Comparison of ENCODE assay signal across 11 cellular contexts in genomic region chr3:102156426-102156825, GRCh38.
DNase-seq lines count a peak whose midpoint lies in the region; ATAC-seq and TF ChIP-seq lines count a peak whose summit lies in the region.
"Had no signal": no experiment of that assay in that cellular context is flagged by ENCODE, and none has a peak within 500 bp of the region (broad histone marks: within the 10 kb centered on the region; RNA-seq: fewer than 3 reads in every experiment).

No MANE protein-coding gene starts in this region.

- H3K36me3 ChIP-seq in HEK293 (ENCODE audit: control insufficient read depth in 2 of 2, insufficient read depth in 1 of 2, low read length in 2 of 2) (no peaks in the 10 kb centered on the region), thoracic aorta (no peaks in the 10 kb centered on the region), SJCRH30 (no peaks in the 10 kb centered on the region)
- H3K36me3 ChIP-seq: heart left ventricle had no signal

- CTCF ChIA-PET in HEK293 (lab: Yijun Ruan, JAX): no interaction called here

- POLR2A ChIA-PET in HEK293 (lab: Yijun Ruan, JAX): no interaction called here

- H3K9me3 ChIP-seq in HEK293 (ENCODE audit: control insufficient read depth, insufficient read depth, low read depth, low read length): no peaks in the 10 kb centered on the region
- no peaks in the 10 kb centered on the region for H3K9me3 ChIP-seq in thoracic aorta
- H3K9me3 ChIP-seq in SJCRH30 (replicated peaks): peaks cover 15% of the 10 kb centered on the region

- no peak overlapping the region for H3K27ac ChIP-seq in HEK293 (ENCODE audit: extremely low read depth, low read depth, low read length)
- H3K27ac ChIP-seq in foreskin keratinocyte: peak overlapping the region; percentile 80
- H3K27ac ChIP-seq in thoracic aorta: peak overlapping the region in 1 of 2 donors; percentile 71
- no peak overlapping the region for H3K27ac ChIP-seq in SJCRH30
- H3K27ac ChIP-seq: heart left ventricle had no signal

- peak; percentile 97 for ATAC-seq in foreskin keratinocyte
- peak; percentile 89 for ATAC-seq in thoracic aorta (ENCODE audit: insufficient number of reproducible peaks, low FRiP score, low read depth)
- ATAC-seq in GM21529 (IDR thresholded peaks at IDR 0.05; ENCODE audit: unreplicated experiment): no peak
- ATAC-seq: heart left ventricle; stimulated activated memory B cell treated with anti-CD40 and anti-IgM and Interleukin-4, amounts not matched to agents 10 μg/mL and 1 μg/mL and 100 μg/mL, for 72 hours had no signal

- H3K4me1 ChIP-seq in HEK293 (ENCODE audit: control insufficient read depth, insufficient read depth, low read length) (no peaks in the 10 kb centered on the region), foreskin keratinocyte (peaks cover 28% of the 10 kb centered on the region), thoracic aorta (ENCODE audit: control insufficient read depth in 1 of 2, low read depth in 2 of 2) (peaks cover 8 to 13% of the 10 kb centered on the region in 2 donors), SJCRH30 (no peaks in the 10 kb centered on the region)
- H3K4me1 ChIP-seq: heart left ventricle had no signal

- TF ChIP-seq CTCF in HEK293 (tag by site-specific recombination; IDR thresholded peaks at IDR 0.05) (no peak), foreskin keratinocyte (conservative IDR thresholded peaks at IDR 0.05) (no peak), thoracic aorta (IDR thresholded peaks at IDR 0.05) (no peak)

- peak; percentile 95 for DNase-seq in amniotic epithelial cell (ENCODE audit: low read depth)
- DNase-seq in foreskin keratinocyte: peak; percentile 95 to 97
- no peak for DNase-seq in thoracic aorta (ENCODE audit: low spot score)
- no peak for DNase-seq in RPMI8226
- no peak for DNase-seq in NCI-H524 treated with DMSO at 0.1 percent for 48 hours (lab: John Stamatoyannopoulos, UW)
- DNase-seq in SJCRH30: no peak
- DNase-seq: DMS153, heart left ventricle had no signal

- H3K4me3 ChIP-seq in HEK293 (ENCODE audit: low read depth, low read length) (no peak overlapping the region), thoracic aorta (no peak overlapping the region), SJCRH30 (no peak overlapping the region)
- H3K4me3 ChIP-seq: heart left ventricle had no signal

- H3K27me3 ChIP-seq in foreskin keratinocyte (no peaks in the 10 kb centered on the region), thoracic aorta (replicated peaks; ENCODE audit: insufficient read depth) (no peaks in the 10 kb centered on the region), SJCRH30 (no peaks in the 10 kb centered on the region)
- H3K27me3 ChIP-seq: heart left ventricle had no signal

TF ChIP-seq in HEK293, 187 proteins besides CTCF, POLR2A, EP300 and RAD21:
- TF ChIP-seq, protein P1, sequence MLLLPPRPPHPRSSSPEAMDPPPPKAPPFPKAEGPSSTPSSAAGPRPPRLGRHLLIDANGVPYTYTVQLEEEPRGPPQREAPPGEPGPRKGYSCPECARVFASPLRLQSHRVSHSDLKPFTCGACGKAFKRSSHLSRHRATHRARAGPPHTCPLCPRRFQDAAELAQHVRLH (tag by site-specific recombination; IDR thresholded peaks at IDR 0.05): no peak
- TF ChIP-seq SCRT2 (tag by site-specific recombination; IDR thresholded peaks at IDR 0.05): peak; percentile 18; the same call in 1 of the 2 replicates

Comparison
In these comparisons a context has a peak if more than half of its experiments do, and no peak if none do; other contexts are left out.
1. DNase-seq: peak in amniotic epithelial cell (single experiment) and foreskin keratinocyte (2 of 2); none in thoracic aorta (single experiment), RPMI8226 (single experiment), NCI-H524 treated with DMSO at 0.1 percent for 48 hours (single experiment) and SJCRH30 (0 of 2).